29 cellular contexts compared by ENCODE assay signal in the genomic region with DNA sequence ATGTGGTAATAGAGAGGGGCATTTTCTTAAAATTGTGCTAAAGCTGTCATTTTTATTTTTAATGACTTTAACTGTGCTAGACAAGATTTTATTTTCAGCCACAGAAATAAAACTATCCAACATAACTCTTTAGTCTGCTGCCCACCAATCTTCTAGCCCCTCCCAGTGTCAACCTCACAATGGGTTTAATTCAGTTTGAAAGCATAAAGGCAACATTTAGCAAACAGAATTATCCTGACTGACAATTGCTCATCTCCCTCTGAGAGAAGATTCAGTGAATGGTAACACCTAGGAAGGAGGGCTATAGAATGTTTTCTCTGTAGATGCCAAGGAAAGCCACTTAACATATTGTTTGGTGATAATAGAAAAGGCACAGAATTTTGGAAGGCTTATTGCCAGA. TPM values are rescaled to one million over a fixed set of nuclear protein-coding genes. Genes with fewer than 3 reads are reported as not detected.
"Had no signal": no experiment of that assay in that cellular context is flagged by ENCODE, and none has a peak within 500 bp of the region (broad histone marks: within the 10 kb centered on the region; RNA-seq: fewer than 3 reads in every experiment).

No MANE protein-coding gene starts in this region.

- DNase-seq: activated B cell treated with CpG ODN at 0.5 μM for 24 hours; activated naive CD4-positive, alpha-beta T cell treated with Interleukin-2 at 50 U/mL for 16 hours; activated T-cell treated with anti-CD3 and anti-CD28 coated beads for 4 hours; activated T-cell treated with anti-CD3 and anti-CD28 coated beads, Interleukin-2, amount 50 U/mL, for 72 hours; cortex of kidney; foreskin fibroblast; heart right ventricle; kidney glomerular epithelial cell; left lung; lower lobe of right lung; mesendoderm; mucosa of descending colon; retina; stimulated activated CD4-positive, alpha-beta T cell treated with anti-CD3 and anti-CD28 coated beads, Interleukin-12 subunit alpha, Interleukin-12 subunit beta, amount 100 ng/mL, for 4 hours; stimulated activated CD4-positive, alpha-beta T cell treated with anti-CD3 and anti-CD28 coated beads, Interleukin-4, amount 100 ng/mL, for 1 hour; stimulated activated naive CD8-positive, alpha-beta T cell treated with anti-CD3 and anti-CD28 coated beads, Interleukin-15, Interleukin-2, amounts not matched to agents 100 U/mL and 50 U/mL, for 24 hours; T-helper 1 cell; thyroid gland; upper lobe of left lung had no signal

- H3K4me3 ChIP-seq: ascending aorta, cardiac muscle cell, heart right ventricle, left lung, lower lobe of right lung, mucosa of descending colon, skin epidermis, thyroid gland, upper lobe of left lung, vagina had no signal

- H3K27me3 ChIP-seq: ascending aorta, cardiac muscle cell, left lung, thyroid gland, upper lobe of left lung, vagina had no signal

- H3K27me3 Mint-ChIP-seq: activated B cell treated with CpG ODN at 0.5 μM for 24 hours; activated naive CD8-positive, alpha-beta T cell; natural killer cell treated with Interleukin-12 subunit alpha and Interleukin-12 subunit beta and Interleukin-15 and Interleukin-18, amount 100 ng/mL, for 72 hours had no signal

- H3K27ac Mint-ChIP-seq: activated B cell treated with CpG ODN at 0.5 μM for 24 hours; activated naive CD8-positive, alpha-beta T cell; activated T-cell treated with anti-CD3 and anti-CD28 coated beads, Interleukin-2, amount 50 U/mL, for 72 hours; T-helper 2 cell treated with Interferon-gamma antibody and Interleukin-4, amounts not matched to agents 5 μg/mL and 100 μg/mL, for 36 hours had no signal

- H3K36me3 ChIP-seq: ascending aorta, cardiac muscle cell, heart right ventricle, left lung, lower lobe of right lung, thyroid gland, upper lobe of left lung, vagina had no signal

- H3K9me3 Mint-ChIP-seq: activated B cell treated with CpG ODN at 0.5 μM for 24 hours; activated T-cell treated with anti-CD3 and anti-CD28 coated beads, Interleukin-2, amount 50 U/mL, for 72 hours; brain; T-helper 2 cell treated with Interferon-gamma antibody and Interleukin-4, amounts not matched to agents 5 μg/mL and 100 μg/mL, for 36 hours had no signal

- H3K9me3 ChIP-seq: ascending aorta, heart right ventricle, left lung, lower lobe of right lung, mucosa of descending colon, thyroid gland, upper lobe of left lung, vagina had no signal

- H3K4me1 ChIP-seq: ascending aorta, lower lobe of right lung, thyroid gland, upper lobe of left lung, vagina had no signal

- H3K4me1 Mint-ChIP-seq: activated B cell treated with CpG ODN at 0.5 μM for 24 hours had no signal

- H3K36me3 Mint-ChIP-seq: brain had no signal

- H3K4me3 Mint-ChIP-seq: activated B cell treated with CpG ODN at 0.5 μM for 24 hours; activated naive CD8-positive, alpha-beta T cell; activated T-cell treated with anti-CD3 and anti-CD28 coated beads, Interleukin-2, amount 50 U/mL, for 72 hours; brain; natural killer cell treated with Interleukin-12 subunit alpha and Interleukin-12 subunit beta and Interleukin-15 and Interleukin-18, amount 100 ng/mL, for 72 hours; T-helper 2 cell treated with Interferon-gamma antibody and Interleukin-4, amounts not matched to agents 5 μg/mL and 100 μg/mL, for 36 hours had no signal

- H3K27ac ChIP-seq: ascending aorta, cardiac muscle cell, heart right ventricle, left lung, lower lobe of right lung, skin epidermis, thyroid gland, upper lobe of left lung, vagina had no signal

RNA-seq across cellular contexts. Expression of gene ERMN, which starts 5.2 kb away (rescaled TPM):
- total RNA-seq: ascending aorta, esophagus mucosa, glomerular endothelial cell, vagina had no signal
